16 cellular contexts compared by ENCODE assay signal in the genomic region with DNA sequence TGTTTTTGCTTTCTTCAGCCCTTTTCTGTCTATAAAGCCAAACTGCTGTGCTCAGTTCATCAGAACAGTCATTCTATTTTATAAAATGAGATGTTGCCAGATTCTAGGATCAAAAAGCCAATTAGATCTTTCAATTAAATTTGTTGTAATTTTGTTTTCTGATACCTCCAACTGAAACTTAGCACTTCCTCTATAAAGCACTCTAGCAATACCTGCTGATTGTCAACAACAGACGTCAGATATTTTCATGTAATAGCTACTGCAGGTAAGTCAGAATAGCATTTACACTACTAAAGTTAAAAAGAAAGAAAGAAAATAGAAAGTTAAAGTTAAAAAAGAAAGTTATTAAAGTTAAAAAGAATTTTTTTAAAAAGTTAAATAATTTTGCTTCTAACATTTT. TPM values are rescaled to one million over a fixed set of nuclear protein-coding genes. Genes with fewer than 3 reads are reported as not detected.
A peak's percentile ranks its signal among the peaks of the same experiment; 100 is the strongest.
DNase-seq lines count a peak whose midpoint lies in the region; ATAC-seq, FAIRE-seq and TF ChIP-seq lines count a peak whose summit lies in the region.
"Had no signal": no experiment of that assay in that cellular context is flagged by ENCODE, and none has a peak within 500 bp of the region (broad histone marks: within the 10 kb centered on the region; RNA-seq: fewer than 3 reads in every experiment).

No MANE protein-coding gene starts in this region.

- POLR2A ChIA-PET in activated B cell treated with CpG ODN at 0.5 μM for 24 hours (lab: Charles Lee): interaction anchor here (0.7 to 1.5 kb wide), 4 partner anchors 11 to 181 kb away, joined by 3 to 7 read pairs (median 4); a partner anchor contains a TSS

- peaks cover 63% of the 10 kb centered on the region for H3K4me1 ChIP-seq in GM23338 (ENCODE audit: insufficient read depth)

- H3K27me3 ChIP-seq in GM23338 (ENCODE audit: insufficient read depth): no peaks in the 10 kb centered on the region
- H3K27me3 ChIP-seq: BLaER1, SJCRH30 had no signal

- H3K9me3 Mint-ChIP-seq in GM23338: peaks cover 3% of the 10 kb centered on the region; the same call in 1 of the 3 replicates
- peaks cover 13% of the 10 kb centered on the region for H3K9me3 Mint-ChIP-seq in activated B cell treated with CpG ODN at 0.5 μM for 24 hours

- peaks cover 8% of the 10 kb centered on the region for H3K27me3 Mint-ChIP-seq in GM23338 (ENCODE audit: insufficient read depth, low read depth, poor library complexity)
- H3K27me3 Mint-ChIP-seq in activated B cell treated with CpG ODN at 0.5 μM for 24 hours: no peaks in the 10 kb centered on the region

- H3K4me2 ChIP-seq in GM23338: peak overlapping the region; percentile 53
- H3K4me2 ChIP-seq: BLaER1 had no signal

- DNase-seq in GM23338 (ENCODE audit: low spot score) (no peak), activated B cell treated with CpG ODN at 0.5 μM for 24 hours (no peak), frontal cortex (ENCODE audit: low spot score in 2 of 2) (no peak), GM12892 (ENCODE audit: insufficient read length) (no peak), hepatic stellate cell (ENCODE audit: low spot score) (no peak)
- no peak for DNase-seq in activated CD8-positive, alpha-beta memory T cell treated with anti-CD3 and anti-CD28 coated beads, Interleukin-2, amount 50 U/mL, for 4 hours
- DNase-seq: HCEC 1CT, NCI-H1048, NCI-H226, NCI-H526, RPMI8226, SJCRH30 had no signal

- intact Hi-C loops in activated B cell treated with CpG ODN at 0.5 μM for 24 hours (cut with micrococcal nuclease): loop anchor here (1.0 to 2.0 kb wide), 3 partner anchors 8 to 15 kb away; no protein-coding TSS in a partner anchor

- H3K27ac ChIP-seq in GM23338 (ENCODE audit: low read depth): peak overlapping the region; percentile 98
- H3K27ac ChIP-seq: BLaER1, SJCRH30 had no signal

- no peaks in the 10 kb centered on the region for H4K20me1 ChIP-seq in GM23338 (replicated peaks; ENCODE audit: insufficient read depth)
- H4K20me1 ChIP-seq: BLaER1 had no signal

- peaks cover 90% of the 10 kb centered on the region for H3K79me2 ChIP-seq in GM23338 (replicated peaks; ENCODE audit: insufficient read depth)

- H3K4me1 Mint-ChIP-seq in GM23338 (peaks cover 69% of the 10 kb centered on the region), activated B cell treated with CpG ODN at 0.5 μM for 24 hours (peaks cover 83% of the 10 kb centered on the region)

- H3K9me2 ChIP-seq in GM23338 (ENCODE audit: insufficient read depth): no peaks in the 10 kb centered on the region

- no peak overlapping the region for H2AFZ ChIP-seq in GM23338

- no peaks in the 10 kb centered on the region for H3F3A ChIP-seq in GM23338 (replicated peaks; ENCODE audit: low read depth)

- peak; percentile 52 for FAIRE-seq in A204.1 (lab: Jason Lieb, UNC)
- peak; percentile 71 for FAIRE-seq in islet of Langerhans (lab: Jason Lieb, UNC)
- FAIRE-seq in frontal cortex (lab: Jason Lieb, UNC): no peak
- no peak for FAIRE-seq in GM12892 (lab: Jason Lieb, UNC)
- FAIRE-seq: K562 had no signal

- no peak for TF ChIP-seq POLR2A in GM12892 (IDR thresholded peaks at IDR 0.05; ENCODE audit: low read depth, low read length)

- TF ChIP-seq CTCF in GM23338 (conservative IDR thresholded peaks at IDR 0.05; ENCODE audit: low read depth in 2 of 2) (no peak), activated B cell treated with CpG ODN at 0.5 μM for 24 hours (IDR thresholded peaks at IDR 0.05) (no peak)

- H3K36me3 ChIP-seq in GM23338 (ENCODE audit: insufficient read depth): no peaks in the 10 kb centered on the region
- H3K36me3 ChIP-seq: BLaER1 had no signal

- CTCF ChIA-PET in activated B cell treated with CpG ODN at 0.5 μM for 24 hours (lab: Charles Lee): interaction anchor here (1.2 kb wide), 1 partner anchor 34 kb away, joined by 6 read pairs; no protein-coding TSS in a partner anchor

- 0 out of 2 replicates have a peak overlapping the region, but pooled peaks have one; percentile 17 for H3K4me3 ChIP-seq in GM23338
- H3K4me3 ChIP-seq: BLaER1, K562, SJCRH30 had no signal

- peak overlapping the region; percentile 93 for H3K27ac Mint-ChIP-seq in GM23338
- H3K27ac Mint-ChIP-seq in activated B cell treated with CpG ODN at 0.5 μM for 24 hours: peak overlapping the region; percentile 70

- no peak for ATAC-seq in GM23338
- ATAC-seq in activated B cell treated with CpG ODN at 0.5 μM for 24 hours (ENCODE audit: low read depth): no peak
- ATAC-seq: K562 had no signal

- H3K36me3 Mint-ChIP-seq in GM23338 (ENCODE audit: low read depth) (peaks cover 21% of the 10 kb centered on the region; the same call in 2 of the 3 replicates), activated B cell treated with CpG ODN at 0.5 μM for 24 hours (ENCODE audit: low read depth) (peaks cover 35% of the 10 kb centered on the region)

- H3K4me3 Mint-ChIP-seq in GM23338 (peak overlapping the region; percentile 54), activated B cell treated with CpG ODN at 0.5 μM for 24 hours (no peak overlapping the region)

TF ChIP-seq in GM23338, 12 proteins besides CTCF, POLR2A, EP300 and RAD21 (continues in another document):
- TF ChIP-seq STAT1 (IDR thresholded peaks at IDR 0.05; ENCODE audit: unreplicated experiment) (no peak), ZNF331 (CRISPR knock-in tag; IDR thresholded peaks at IDR 0.05; ENCODE audit: low read depth) (no peak), JUNB (IDR thresholded peaks at IDR 0.05; ENCODE audit: unreplicated experiment) (no peak), CREB1 (CRISPR knock-in tag; IDR thresholded peaks at IDR 0.05; ENCODE audit: low read depth) (no peak)
- TF ChIP-seq, protein P1, sequence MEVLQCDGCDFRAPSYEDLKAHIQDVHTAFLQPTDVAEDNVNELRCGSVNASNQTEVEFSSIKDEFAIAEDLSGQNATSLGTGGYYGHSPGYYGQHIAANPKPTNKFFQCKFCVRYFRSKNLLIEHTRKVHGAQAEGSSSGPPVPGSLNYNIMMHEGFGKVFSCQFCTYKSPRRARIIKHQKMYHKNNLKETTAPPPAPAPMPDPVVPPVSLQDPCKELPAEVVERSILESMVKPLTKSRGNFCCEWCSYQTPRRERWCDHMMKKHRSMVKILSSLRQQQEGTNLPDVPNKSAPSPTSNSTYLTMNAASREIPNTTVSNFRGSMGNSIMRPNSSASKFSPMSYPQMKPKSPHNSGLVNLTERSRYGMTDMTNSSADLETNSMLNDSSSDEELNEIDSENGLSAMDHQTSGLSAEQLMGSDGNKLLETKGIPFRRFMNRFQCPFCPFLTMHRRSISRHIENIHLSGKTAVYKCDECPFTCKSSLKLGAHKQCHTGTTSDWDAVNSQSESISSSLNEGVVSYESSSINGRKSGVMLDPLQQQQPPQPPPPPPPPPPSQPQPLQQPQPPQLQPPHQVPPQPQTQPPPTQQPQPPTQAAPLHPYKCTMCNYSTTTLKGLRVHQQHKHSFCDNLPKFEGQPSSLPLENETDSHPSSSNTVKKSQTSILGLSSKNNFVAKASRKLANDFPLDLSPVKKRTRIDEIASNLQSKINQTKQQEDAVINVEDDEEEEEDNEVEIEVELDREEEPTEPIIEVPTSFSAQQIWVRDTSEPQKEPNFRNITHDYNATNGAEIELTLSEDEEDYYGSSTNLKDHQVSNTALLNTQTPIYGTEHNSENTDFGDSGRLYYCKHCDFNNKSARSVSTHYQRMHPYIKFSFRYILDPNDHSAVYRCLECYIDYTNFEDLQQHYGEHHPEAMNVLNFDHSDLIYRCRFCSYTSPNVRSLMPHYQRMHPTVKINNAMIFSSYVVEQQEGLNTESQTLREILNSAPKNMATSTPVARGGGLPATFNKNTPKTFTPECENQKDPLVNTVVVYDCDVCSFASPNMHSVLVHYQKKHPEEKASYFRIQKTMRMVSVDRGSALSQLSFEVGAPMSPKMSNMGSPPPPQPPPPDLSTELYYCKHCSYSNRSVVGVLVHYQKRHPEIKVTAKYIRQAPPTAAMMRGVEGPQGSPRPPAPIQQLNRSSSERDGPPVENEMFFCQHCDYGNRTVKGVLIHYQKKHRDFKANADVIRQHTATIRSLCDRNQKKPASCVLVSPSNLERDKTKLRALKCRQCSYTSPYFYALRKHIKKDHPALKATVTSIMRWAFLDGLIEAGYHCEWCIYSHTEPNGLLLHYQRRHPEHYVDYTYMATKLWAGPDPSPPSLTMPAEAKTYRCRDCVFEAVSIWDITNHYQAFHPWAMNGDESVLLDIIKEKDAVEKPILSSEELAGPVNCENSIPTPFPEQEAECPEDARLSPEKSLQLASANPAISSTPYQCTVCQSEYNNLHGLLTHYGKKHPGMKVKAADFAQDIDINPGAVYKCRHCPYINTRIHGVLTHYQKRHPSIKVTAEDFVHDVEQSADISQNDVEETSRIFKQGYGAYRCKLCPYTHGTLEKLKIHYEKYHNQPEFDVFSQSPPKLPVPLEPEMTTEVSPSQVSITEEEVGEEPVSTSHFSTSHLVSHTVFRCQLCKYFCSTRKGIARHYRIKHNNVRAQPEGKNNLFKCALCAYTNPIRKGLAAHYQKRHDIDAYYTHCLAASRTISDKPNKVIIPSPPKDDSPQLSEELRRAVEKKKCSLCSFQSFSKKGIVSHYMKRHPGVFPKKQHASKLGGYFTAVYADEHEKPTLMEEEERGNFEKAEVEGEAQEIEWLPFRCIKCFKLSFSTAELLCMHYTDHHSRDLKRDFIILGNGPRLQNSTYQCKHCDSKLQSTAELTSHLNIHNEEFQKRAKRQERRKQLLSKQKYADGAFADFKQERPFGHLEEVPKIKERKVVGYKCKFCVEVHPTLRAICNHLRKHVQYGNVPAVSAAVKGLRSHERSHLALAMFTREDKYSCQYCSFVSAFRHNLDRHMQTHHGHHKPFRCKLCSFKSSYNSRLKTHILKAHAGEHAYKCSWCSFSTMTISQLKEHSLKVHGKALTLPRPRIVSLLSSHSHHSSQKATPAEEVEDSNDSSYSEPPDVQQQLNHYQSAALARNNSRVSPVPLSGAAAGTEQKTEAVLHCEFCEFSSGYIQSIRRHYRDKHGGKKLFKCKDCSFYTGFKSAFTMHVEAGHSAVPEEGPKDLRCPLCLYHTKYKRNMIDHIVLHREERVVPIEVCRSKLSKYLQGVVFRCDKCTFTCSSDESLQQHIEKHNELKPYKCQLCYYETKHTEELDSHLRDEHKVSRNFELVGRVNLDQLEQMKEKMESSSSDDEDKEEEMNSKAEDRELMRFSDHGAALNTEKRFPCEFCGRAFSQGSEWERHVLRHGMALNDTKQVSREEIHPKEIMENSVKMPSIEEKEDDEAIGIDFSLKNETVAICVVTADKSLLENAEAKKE (CRISPR knock-in tag; IDR thresholded peaks at IDR 0.05): no peak

RNA-seq across cellular contexts. Expression of a gene that starts 19.6 kb away (rescaled TPM):
- total RNA-seq in GM23338 (2014; rRNA removed; shearing (Covaris generic)): 293 and 296 TPM in 2 replicates
- polyA plus RNA-seq in GM23338 (2016; fragmentation: Nextera tagmentation; extraction: Ambion mirVana): 174 and 196 TPM in 2 replicates
- total RNA-seq in activated B cell treated with CpG ODN at 0.5 μM for 24 hours (97.7 and 106 TPM in 2 replicates), frontal cortex (58.3 TPM)
- 38.0 TPM for polyA plus RNA-seq in GM12892 (2012; ENCODE audit: missing spikeins)
